In genomic region chr7:56066376-56066775, GRCh38 we compare ENCODE assay signal across 9 cellular contexts. TPM values are rescaled to one million over a fixed set of nuclear protein-coding genes. Genes with fewer than 3 reads are reported as not detected.
DNase-seq lines count a peak whose midpoint lies in the region; ATAC-seq and TF ChIP-seq lines count a peak whose summit lies in the region.
"Not testable (repeated sequence)": the region's sequence is repeated elsewhere in the genome, so short reads cannot be mapped to it uniquely, and the experiment has no call there.
"Had no signal": no experiment of that assay in that cellular context is flagged by ENCODE, and none has a peak within 500 bp of the region (broad histone marks: within the 10 kb centered on the region; RNA-seq: fewer than 3 reads in every experiment).

No MANE protein-coding gene starts in this region.

- not testable (repeated sequence) for ATAC-seq in CD4-positive, alpha-beta T cell (ENCODE audit: poor library complexity); T-helper 17 cell

- H3K36me3 Mint-ChIP-seq in CD4-positive, alpha-beta T cell (ENCODE audit: low read depth) = peaks cover 53% of the 10 kb centered on the region
- H3K36me3 Mint-ChIP-seq in T-helper 17 cell (ENCODE audit: low read depth) = peaks cover 15% of the 10 kb centered on the region

- H3K4me3 Mint-ChIP-seq in CD4-positive, alpha-beta T cell; T-helper 17 cell: not testable (repeated sequence)

- not testable (repeated sequence) for TF ChIP-seq POLR2A in spleen (IDR thresholded peaks at IDR 0.05)

- H3K36me3 ChIP-seq in cardiac muscle cell = peaks cover 26% of the 10 kb centered on the region
- H3K36me3 ChIP-seq in spleen = peaks cover 0 to 53% (median 41%) of the 10 kb centered on the region in 6 donors

- not testable (repeated sequence) for H3K27ac ChIP-seq in CD4-positive, alpha-beta T cell (ENCODE audit: low read depth, low read length); spleen
- peak overlapping the region; percentile 13 for H3K27ac ChIP-seq in cardiac muscle cell

- not testable (repeated sequence) for H3K4me3 ChIP-seq in cardiac muscle cell, spleen

- H3K4me1 Mint-ChIP-seq in CD4-positive, alpha-beta T cell (ENCODE audit: low read depth) = peaks cover 31% of the 10 kb centered on the region
- H3K4me1 Mint-ChIP-seq in T-helper 17 cell = peaks cover 26% of the 10 kb centered on the region

- not testable (repeated sequence) for TF ChIP-seq CTCF in CD4-positive, alpha-beta T cell (IDR thresholded peaks at IDR 0.05); cardiac muscle cell (IDR thresholded peaks at IDR 0.05; ENCODE audit: low read depth, low read length); spleen (IDR thresholded peaks at IDR 0.05 in 8 of 11, conservative IDR thresholded peaks at IDR 0.05 in 3 of 11)

- intact Hi-C loops in CD4-positive, alpha-beta T cell (cut with DNase I, micrococcal nuclease) = loop anchor here in 1 of 2 experiments (5.0 to 10.0 kb wide), 4 partner anchors 34 to 502 kb away; no protein-coding TSS in a partner anchor
- intact Hi-C loops in posterior vena cava (cut with DNase I); spleen (cut with DNase I; ENCODE audit: low total_unique reads): not testable (repeated sequence)

- POLR2A ChIA-PET in CD4-positive, alpha-beta T cell (lab: Charles Lee) = interaction anchor here (0.6 to 5.0 kb wide), 3 partner anchors 15 to 182 kb away, joined by 3 to 55 read pairs (median 42); partner anchors contain the start of genes CCT6A, CHCHD2 and PSPH

- 96 to 97% (median 96%) methylated on average over 13 of the region's 13 CpGs for WGBS in spleen, 5 donors

- peak overlapping the region; percentile 24 for H3K27ac Mint-ChIP-seq in CD4-positive, alpha-beta T cell
- H3K27ac Mint-ChIP-seq in T-helper 17 cell = peak overlapping the region; percentile 11

- not testable (repeated sequence) for H3K4me1 ChIP-seq in cardiac muscle cell (ENCODE audit: low read depth)
- H3K4me1 ChIP-seq in spleen = peaks cover 0 to 45% (median 26%) of the 10 kb centered on the region in 6 donors

- not testable (repeated sequence) for H3K27me3 ChIP-seq in CD4-positive, alpha-beta T cell (ENCODE audit: control insufficient read depth, insufficient read depth, low read length); cardiac muscle cell; spleen (replicated peaks in 1 of 7)

- not testable (repeated sequence) for DNase-seq in CD4-positive, alpha-beta T cell; T-helper 17 cell; cardiac muscle cell (ENCODE audit: low read depth in 1 of 2, low spot score in 1 of 2)
- peak; percentile 49 for DNase-seq in activated effector memory CD4-positive, alpha-beta T cell treated with anti-CD3 and anti-CD28 coated beads, Interleukin-2, amount 50 U/mL, for 16 hours
- DNase-seq in mesenteric fat pad (ENCODE audit: low spot score) (peak; percentile 78), posterior vena cava (ENCODE audit: low spot score) (peak; percentile 48), spleen (peak; percentile 62)

- H3K9me3 ChIP-seq in CD4-positive, alpha-beta T cell (ENCODE audit: control insufficient read depth, low read length); T-helper 17 cell (ENCODE audit: control insufficient read depth, low read length, poor library complexity, severe bottlenecking); cardiac muscle cell (ENCODE audit: low read depth); spleen: not testable (repeated sequence)

- CTCF ChIA-PET in CD4-positive, alpha-beta T cell (lab: Charles Lee) = interaction anchor here (2.9 kb wide), 1 partner anchor 7 kb away, joined by 12 read pairs; no protein-coding TSS in a partner anchor

- H3K27me3 Mint-ChIP-seq in CD4-positive, alpha-beta T cell; T-helper 17 cell: not testable (repeated sequence)

- H3K9me3 Mint-ChIP-seq in CD4-positive, alpha-beta T cell = not testable (repeated sequence)

RNA-seq across cellular contexts. Expression of gene SUMF2, which starts 2.3 kb away (rescaled TPM):
- 100 to 1,000 TPM in 1 of 2 experiments, 10 to 100 TPM in 1; 95.8 to 102 TPM for total RNA-seq in CD4-positive, alpha-beta T cell
- total RNA-seq in T-helper 17 cell (100 to 1,000 TPM; 112 to 113 TPM), cardiac muscle cell (60.9 and 108 TPM in 2 replicates), mesenteric fat pad (106 TPM), posterior vena cava (100 to 1,000 TPM in 1 of 2 donors, 10 to 100 TPM in 1; 84.6 to 129 TPM), spleen (100 to 1,000 TPM in 6 of 7 donors, 10 to 100 TPM in 1; 96.5 to 145 (median 132) TPM)
- polyA plus RNA-seq in cardiac muscle cell (49.5 and 77.2 TPM in 2 replicates), spleen (10 to 100 TPM; 57.1 to 81.3 (median 60.4) TPM)

RNA-seq across cellular contexts. Expression of gene CCT6A, which starts 14.8 kb away (rescaled TPM):
- total RNA-seq in CD4-positive, alpha-beta T cell = 10 to 100 TPM; 31.8 to 33.0 TPM
- total RNA-seq in T-helper 17 cell (10 to 100 TPM; 43.4 to 58.4 TPM), cardiac muscle cell (99.0 and 105 TPM in 2 replicates), mesenteric fat pad (99.8 TPM), posterior vena cava (10 to 100 TPM; 75.9 to 87.9 TPM), spleen (100 to 1,000 TPM in 1 of 7 donors, 10 to 100 TPM in 6; 71.5 to 107 (median 84.9) TPM)
- polyA plus RNA-seq in cardiac muscle cell (144 and 167 TPM in 2 replicates), spleen (100 to 1,000 TPM; 113 to 139 (median 133) TPM)

RNA-seq across cellular contexts. Expression of gene PSPH, which starts 15.1 kb away (rescaled TPM):
- total RNA-seq in CD4-positive, alpha-beta T cell = 1 to 10 TPM; 1.2 to 1.9 TPM
- total RNA-seq in T-helper 17 cell (1 to 10 TPM; 1.4 to 2.4 TPM), cardiac muscle cell (64.8 and 92.7 TPM in 2 replicates), mesenteric fat pad (7.5 TPM), posterior vena cava (1 to 10 TPM; 5.0 to 6.6 TPM), spleen (10 to 100 TPM in 2 of 7 donors, 1 to 10 TPM in 5; 5.0 to 11.3 (median 7.3) TPM)
- polyA plus RNA-seq in cardiac muscle cell (37.7 and 49.0 TPM in 2 replicates), spleen (1 to 10 TPM; 2.2 to 8.4 (median 4.8) TPM)

RNA-seq across cellular contexts. Expression of gene PHKG1, which starts 26.4 kb away (rescaled TPM):
- 10 to 100 TPM in 1 of 2 experiments, 1 to 10 TPM in 1; 9.7 to 11.5 TPM for total RNA-seq in CD4-positive, alpha-beta T cell
- total RNA-seq in T-helper 17 cell (10 to 100 TPM in 1 of 2 donors, 1 to 10 TPM in 1; 6.2 to 10.1 TPM), cardiac muscle cell (0.21 and 0.81 TPM in 2 replicates), mesenteric fat pad (2.8 TPM), posterior vena cava (1 to 10 TPM; 3.7 to 3.8 TPM), spleen (1 to 10 TPM in 6 of 7 donors, not detected in 1; 1.0 to 3.4 (median 1.8) TPM)
- polyA plus RNA-seq in cardiac muscle cell (0.44 and 0.72 TPM in 2 replicates), spleen (1 to 10 TPM in 1 of 3 donors, under 1 TPM in 2; 0.86 to 1.2 (median 0.93) TPM)
- total RNA-seq: G401, GM23338 had no signal
- polyA plus RNA-seq: GM23338 had no signal

RNA-seq across cellular contexts. Expression of gene CHCHD2, which starts 39.9 kb away (rescaled TPM):
- total RNA-seq in CD4-positive, alpha-beta T cell = 100 to 1,000 TPM; 250 to 252 TPM
- total RNA-seq in T-helper 17 cell (100 to 1,000 TPM; 205 to 216 TPM), cardiac muscle cell (393 and 511 TPM in 2 replicates), mesenteric fat pad (249 TPM), posterior vena cava (100 to 1,000 TPM; 219 to 263 TPM), spleen (100 to 1,000 TPM; 192 to 371 (median 228) TPM)
- polyA plus RNA-seq in cardiac muscle cell (468 and 556 TPM in 2 replicates), spleen (100 to 1,000 TPM; 265 to 476 (median 453) TPM)
- total RNA-seq: GM23338 had no signal
